In genomic region chr15:31230630-31231485, GRCh38 we compare ENCODE assay signal across 10 cellular contexts.
DNase-seq lines count a peak whose midpoint lies in the region; ATAC-seq and TF ChIP-seq lines count a peak whose summit lies in the region.
"Had no signal": no experiment of that assay in that cellular context is flagged by ENCODE, and none has a peak within 500 bp of the region (broad histone marks: within the 10 kb centered on the region; RNA-seq: fewer than 3 reads in every experiment).

No MANE protein-coding gene starts in this region.

- H3K9me3 Mint-ChIP-seq in CD14-positive monocyte = peaks cover 0 to 4% (median under 1%) of the 10 kb centered on the region in 7 donors

- DNase-seq in left lung (peak; percentile 3 to 36), substantia nigra (lab: John Stamatoyannopoulos, UW) (no peak), NCI-H226 (no peak), CD14-positive monocyte (ENCODE audit: low spot score) (no peak)
- no peak for DNase-seq in activated CD4-positive, alpha-beta T cell treated with anti-CD3 and anti-CD28 coated beads, Interleukin-2, amount 50 U/mL, for 48 hours

- no peaks in the 10 kb centered on the region for H3K27me3 ChIP-seq in left lung
- H3K27me3 ChIP-seq: dorsolateral prefrontal cortex had no signal

- ATAC-seq in GM21515 (IDR thresholded peaks at IDR 0.05; ENCODE audit: unreplicated experiment) (peak; percentile 78), HG03354 (IDR thresholded peaks at IDR 0.05; ENCODE audit: poor library complexity, severe bottlenecking, unreplicated experiment) (peak; percentile 83), left lung (no peak)

- H3K36me3 Mint-ChIP-seq in CD14-positive monocyte = peaks cover 3 to 5% of the 10 kb centered on the region in 2 donors

- peak overlapping the region in 1 of 7 donors; percentile 46 for H3K27ac Mint-ChIP-seq in CD14-positive monocyte

- H3K27ac ChIP-seq in left lung = no peak overlapping the region
- H3K27ac ChIP-seq in substantia nigra (ENCODE audit: low read depth, low read length, poor library complexity, severe bottlenecking) = no peak overlapping the region
- H3K27ac ChIP-seq: dorsolateral prefrontal cortex, skin epidermis had no signal

- peaks cover 0 to 5% (median 4%) of the 10 kb centered on the region in 3 donors for H3K27me3 Mint-ChIP-seq in CD14-positive monocyte (ENCODE audit: low read depth in 3 of 3)

- no peak overlapping the region for H3K4me3 ChIP-seq in left lung
- H3K4me3 ChIP-seq: dorsolateral prefrontal cortex, skin epidermis had no signal

- peaks cover 2 to 8% of the 10 kb centered on the region in 2 donors for H3K4me1 ChIP-seq in left lung

- H3K4me3 Mint-ChIP-seq in CD14-positive monocyte = no peak overlapping the region

- H3K36me3 ChIP-seq in left lung = no peaks in the 10 kb centered on the region

- no peak for TF ChIP-seq CTCF in left lung (IDR thresholded peaks at IDR 0.05)
- TF ChIP-seq CTCF in CD14-positive monocyte (IDR thresholded peaks at IDR 0.05) = no peak

- H3K9me3 ChIP-seq in left lung = no peaks in the 10 kb centered on the region

- peak; percentile 49 for TF ChIP-seq POLR2A in GM18526 (IDR thresholded peaks at IDR 0.05; ENCODE audit: extremely low read depth, insufficient read length)

- peaks cover 55% of the 10 kb centered on the region for H3K4me1 Mint-ChIP-seq in CD14-positive monocyte

- intact Hi-C loops in left lung (cut with DNase I) = no loop called here
- intact Hi-C loops in CD14-positive monocyte (cut with micrococcal nuclease) = no loop called here

Comparison
In these comparisons a context has a peak if more than half of its experiments do, and no peak if none do; other contexts are left out.
1. DNase-seq: peak in left lung (2 of 2); none in substantia nigra (0 of 49), NCI-H226 (single experiment), activated CD4-positive, alpha-beta T cell treated with anti-CD3 and anti-CD28 coated beads, Interleukin-2, amount 50 U/mL, for 48 hours (0 of 2) and CD14-positive monocyte (single experiment).